In genomic region chr4:105348719-105349118, GRCh38 we compare ENCODE assay signal across 1 cellular context.
TF ChIP-seq lines count a peak whose summit lies in the region.

No MANE protein-coding gene starts in this region.

TF ChIP-seq in HepG2, 621 proteins besides CTCF, POLR2A, EP300 and RAD21 (continued from another document):
- TF ChIP-seq ZFP36 (IDR thresholded peaks at IDR 0.05; ENCODE audit: borderline replicate concordance, low read depth, low read length, partially characterized antibody): no peak
- peak; percentile 59; the same call in 1 of the 2 replicates for TF ChIP-seq ARID5B (CRISPR knock-in tag; IDR thresholded peaks at IDR 0.05)
- TF ChIP-seq NKX3-1 (CRISPR knock-in tag; IDR thresholded peaks at IDR 0.05): 0 out of 2 replicates have a peak, but pooled peaks have one; percentile 26
- 0 out of 2 replicates have a peak, but pooled peaks have one; percentile 18 for TF ChIP-seq FOXJ3 (CRISPR knock-in tag; IDR thresholded peaks at IDR 0.05; ENCODE audit: borderline replicate concordance)
- TF ChIP-seq RXRB (CRISPR knock-in tag; IDR thresholded peaks at IDR 0.05; ENCODE audit: borderline replicate concordance): peak; percentile 12; the same call in 1 of the 2 replicates
- peak; percentile 56; the same call in 1 of the 2 replicates for TF ChIP-seq ZMYM4 (CRISPR knock-in tag; IDR thresholded peaks at IDR 0.05)
- peak; percentile 75 for TF ChIP-seq HNF4A (CRISPR knock-in tag; IDR thresholded peaks at IDR 0.05)
- TF ChIP-seq PRMT3 (CRISPR knock-in tag; IDR thresholded peaks at IDR 0.05; ENCODE audit: borderline replicate concordance, low read depth): no peak
- no peak for TF ChIP-seq KDM4B (CRISPR knock-in tag; IDR thresholded peaks at IDR 0.05)
- TF ChIP-seq FOXP1 (IDR thresholded peaks at IDR 0.05): no peak
- TF ChIP-seq FOXP1 (CRISPR knock-in tag; IDR thresholded peaks at IDR 0.05): peak; percentile 17; the same call in 1 of the 2 replicates
- TF ChIP-seq MIXL1 (CRISPR knock-in tag; IDR thresholded peaks at IDR 0.05): 0 out of 2 replicates have a peak, but pooled peaks have one; percentile 40
- TF ChIP-seq ELF3 (CRISPR knock-in tag; IDR thresholded peaks at IDR 0.05): peak; percentile 24; the same call in 1 of the 2 replicates
- no peak for TF ChIP-seq MIER3 (CRISPR knock-in tag; IDR thresholded peaks at IDR 0.05; ENCODE audit: borderline replicate concordance)
- TF ChIP-seq NCOR1 (IDR thresholded peaks at IDR 0.05; ENCODE audit: borderline replicate concordance, low read length): 0 out of 2 replicates have a peak, but pooled peaks have one; percentile 27
- TF ChIP-seq GATAD2A (CRISPR knock-in tag; IDR thresholded peaks at IDR 0.05): peak; percentile 35; the same call in 1 of the 2 replicates
- TF ChIP-seq PAXIP1 (CRISPR knock-in tag; conservative IDR thresholded peaks at IDR 0.05): peak; percentile 69
- TF ChIP-seq IRF1 (CRISPR knock-in tag; IDR thresholded peaks at IDR 0.05; ENCODE audit: low read depth): no peak
- TF ChIP-seq GZF1 (CRISPR knock-in tag; IDR thresholded peaks at IDR 0.05): no peak
TF ChIP-seq in HepG2: peak in this region for 18.
